ENCODE assay signal across 40 cellular contexts in genomic region chr11:59879534-59879933, GRCh38. TPM values are rescaled to one million over a fixed set of nuclear protein-coding genes. Genes with fewer than 3 reads are reported as not detected.
"Had no signal": no experiment of that assay in that cellular context is flagged by ENCODE, and none has a peak within 500 bp of the region (broad histone marks: within the 10 kb centered on the region; RNA-seq: fewer than 3 reads in every experiment).

No MANE protein-coding gene starts in this region.

- H3K4me1 Mint-ChIP-seq: activated B cell treated with CpG ODN at 0.5 μM for 24 hours; activated CD4-positive, alpha-beta T cell treated with anti-CD3 and anti-CD28 coated beads, Interleukin-2, amount 10 ng/mL, durations not matched to agents 24 days and 14 days; activated naive CD8-positive, alpha-beta T cell treated with anti-CD3 and anti-CD28 coated beads for 36 hours; activated T-helper 17 cell treated with anti-CD3 and anti-CD28 coated beads, Interleukin-2, amount 50 U/mL, for 72 hours; central memory CD8-positive, alpha-beta T cell had no signal

- H3K27ac ChIP-seq: adrenal gland, body of pancreas, brain microvascular endothelial cell, cardiac muscle cell, VCaP had no signal

- H3K36me3 ChIP-seq: adrenal gland, brain microvascular endothelial cell, cardiac muscle cell had no signal

- H3K27me3 ChIP-seq: adrenal gland, body of pancreas, brain microvascular endothelial cell, cardiac muscle cell had no signal

- H3K9me3 Mint-ChIP-seq: activated B cell treated with CpG ODN at 0.5 μM for 24 hours; activated CD4-positive, alpha-beta memory T cell treated with anti-CD3 and anti-CD28 coated beads for 36 hours; activated CD4-positive, alpha-beta T cell treated with anti-CD3 and anti-CD28 coated beads, Interleukin-2, amount 10 ng/mL, durations not matched to agents 24 days and 14 days; activated CD8-positive, alpha-beta T cell treated with anti-CD3 and anti-CD28 coated beads for 36 hours; activated naive CD4-positive, alpha-beta T cell treated with anti-CD3 and anti-CD28 coated beads for 36 hours; activated naive CD4-positive, alpha-beta T cell treated with anti-CD3 and anti-CD28 coated beads, Interleukin-2, amount 50 U/mL, for 72 hours; activated naive CD8-positive, alpha-beta T cell treated with anti-CD3 and anti-CD28 coated beads for 36 hours; activated T-cell treated with anti-CD3 and anti-CD28 coated beads, Interleukin-2, amount 50 U/mL, for 4 hours; activated T-cell treated with anti-CD3 and anti-CD28 coated beads, Interleukin-2, amount 50 U/mL, for 72 hours; activated T-helper 1 cell treated with anti-CD3 and anti-CD28 coated beads, Interleukin-12 subunit alpha, Interleukin-12 subunit beta, Interleukin-2, Interleukin-4 antibody, amounts not matched to agents 30 ng/mL and 10 ng/mL and 1 ng/mL, durations not matched to agents 14 hours and 24 hours and 36 hours; activated T-helper 17 cell treated with anti-CD3 and anti-CD28 coated beads, Interleukin-2, amount 50 U/mL, for 72 hours; central memory CD8-positive, alpha-beta T cell; T-helper 1 cell treated with Interleukin-12 subunit alpha and Interleukin-12 subunit beta and Interleukin-4 antibody, amounts not matched to agents 30 μg/mL and 1 μg/mL, for 36 hours; T-helper 2 cell treated with Interferon-gamma antibody and Interleukin-4, amounts not matched to agents 5 μg/mL and 100 μg/mL, for 36 hours had no signal

- H3K9me3 ChIP-seq: adrenal gland, body of pancreas had no signal

- H3K4me3 Mint-ChIP-seq: activated B cell treated with CpG ODN at 0.5 μM for 24 hours; activated CD4-positive, alpha-beta memory T cell treated with anti-CD3 and anti-CD28 coated beads for 36 hours; activated CD4-positive, alpha-beta T cell treated with anti-CD3 and anti-CD28 coated beads, Interleukin-2, amount 10 ng/mL, durations not matched to agents 24 days and 14 days; activated CD8-positive, alpha-beta T cell treated with anti-CD3 and anti-CD28 coated beads for 36 hours; activated naive CD4-positive, alpha-beta T cell treated with anti-CD3 and anti-CD28 coated beads for 36 hours; activated naive CD8-positive, alpha-beta T cell treated with anti-CD3 and anti-CD28 coated beads for 36 hours; activated T-cell treated with anti-CD3 and anti-CD28 coated beads, Interleukin-2, amount 50 U/mL, for 4 hours; activated T-cell treated with anti-CD3 and anti-CD28 coated beads, Interleukin-2, amount 50 U/mL, for 72 hours; activated T-helper 1 cell treated with anti-CD3 and anti-CD28 coated beads, Interleukin-12 subunit alpha, Interleukin-12 subunit beta, Interleukin-2, Interleukin-4 antibody, amounts not matched to agents 30 ng/mL and 10 ng/mL and 1 ng/mL, durations not matched to agents 14 hours and 24 hours and 36 hours; activated T-helper 17 cell treated with anti-CD3 and anti-CD28 coated beads, Interleukin-2, amount 50 U/mL, for 72 hours; central memory CD8-positive, alpha-beta T cell; T-helper 1 cell treated with Interleukin-12 subunit alpha and Interleukin-12 subunit beta and Interleukin-4 antibody, amounts not matched to agents 30 μg/mL and 1 μg/mL, for 36 hours; T-helper 2 cell treated with Interferon-gamma antibody and Interleukin-4, amounts not matched to agents 5 μg/mL and 100 μg/mL, for 36 hours had no signal

- H3K4me1 ChIP-seq: adrenal gland had no signal

- H3K27ac Mint-ChIP-seq: activated B cell treated with CpG ODN at 0.5 μM for 24 hours; activated CD4-positive, alpha-beta memory T cell treated with anti-CD3 and anti-CD28 coated beads for 36 hours; activated CD4-positive, alpha-beta T cell treated with anti-CD3 and anti-CD28 coated beads, Interleukin-2, amount 10 ng/mL, durations not matched to agents 24 days and 14 days; activated CD8-positive, alpha-beta T cell treated with anti-CD3 and anti-CD28 coated beads for 36 hours; activated naive CD4-positive, alpha-beta T cell treated with anti-CD3 and anti-CD28 coated beads for 36 hours; activated naive CD4-positive, alpha-beta T cell treated with anti-CD3 and anti-CD28 coated beads, Interleukin-2, amount 50 U/mL, for 72 hours; activated naive CD8-positive, alpha-beta T cell treated with anti-CD3 and anti-CD28 coated beads for 36 hours; activated T-cell treated with anti-CD3 and anti-CD28 coated beads, Interleukin-2, amount 50 U/mL, for 72 hours; activated T-helper 1 cell treated with anti-CD3 and anti-CD28 coated beads, Interleukin-12 subunit alpha, Interleukin-12 subunit beta, Interleukin-2, Interleukin-4 antibody, amounts not matched to agents 30 ng/mL and 10 ng/mL and 1 ng/mL, durations not matched to agents 14 hours and 24 hours and 36 hours; activated T-helper 17 cell treated with anti-CD3 and anti-CD28 coated beads, Interleukin-2, amount 50 U/mL, for 72 hours; T-helper 1 cell treated with Interleukin-12 subunit alpha and Interleukin-12 subunit beta and Interleukin-4 antibody, amounts not matched to agents 30 μg/mL and 1 μg/mL, for 36 hours; T-helper 2 cell treated with Interferon-gamma antibody and Interleukin-4, amounts not matched to agents 5 μg/mL and 100 μg/mL, for 36 hours had no signal

- ATAC-seq: activated CD8-positive, alpha-beta T cell treated with anti-CD3 and anti-CD28 coated beads for 36 hours; activated naive CD4-positive, alpha-beta T cell treated with anti-CD3 and anti-CD28 coated beads, Interleukin-2, amount 50 U/mL, for 72 hours; activated T-cell treated with anti-CD3 and anti-CD28 coated beads, Interleukin-2, amount 50 U/mL, for 4 hours; activated T-cell treated with anti-CD3 and anti-CD28 coated beads, Interleukin-2, amount 50 U/mL, for 72 hours; activated T-helper 17 cell treated with anti-CD3 and anti-CD28 coated beads, Interleukin-2, amount 50 U/mL, for 72 hours; body of pancreas had no signal

- H3K4me3 ChIP-seq: adrenal gland, body of pancreas, cardiac muscle cell had no signal

- H3K36me3 Mint-ChIP-seq: activated CD4-positive, alpha-beta memory T cell treated with anti-CD3 and anti-CD28 coated beads for 36 hours; activated naive CD4-positive, alpha-beta T cell treated with anti-CD3 and anti-CD28 coated beads, Interleukin-2, amount 50 U/mL, for 72 hours; activated naive CD8-positive, alpha-beta T cell treated with anti-CD3 and anti-CD28 coated beads for 36 hours had no signal

- DNase-seq: activated B cell treated with CpG ODN at 0.5 μM for 24 hours; activated CD4-positive, alpha-beta memory T cell treated with anti-CD3 and anti-CD28 coated beads for 36 hours; activated CD4-positive, alpha-beta T cell treated with anti-CD3 and anti-CD28 coated beads for 4 hours; activated CD4-positive, alpha-beta T cell treated with anti-CD3 and anti-CD28 coated beads, Interleukin-2, amount 10 ng/mL, durations not matched to agents 24 days and 14 days; activated CD4-positive, alpha-beta T cell treated with anti-CD3 and anti-CD28 coated beads, Interleukin-2, amount 50 U/mL, for 1 hour; activated CD4-positive, alpha-beta T cell treated with anti-CD3 and anti-CD28 coated beads, Interleukin-2, amount 50 U/mL, for 4 hours; activated CD4-positive, CD25-positive, alpha-beta regulatory T cell treated with anti-CD3 and anti-CD28 coated beads, Interleukin-2, amount 50 U/mL, for 72 hours; activated CD8-positive, alpha-beta memory T cell treated with anti-CD3 and anti-CD28 coated beads, Interleukin-2, amount 50 U/mL, for 4 hours; activated CD8-positive, alpha-beta T cell treated with anti-CD3 and anti-CD28 coated beads for 36 hours; activated effector memory CD4-positive, alpha-beta T cell treated with anti-CD3 and anti-CD28 coated beads, Interleukin-2, amount 50 U/mL, for 16 hours; activated gamma-delta T cell treated with Interleukin-2 at 50 U/mL for 16 hours; activated naive CD4-positive, alpha-beta T cell; activated naive CD4-positive, alpha-beta T cell treated with anti-CD3 and anti-CD28 coated beads for 36 hours; activated naive CD4-positive, alpha-beta T cell treated with anti-CD3 and anti-CD28 coated beads, Interleukin-2, amount 50 U/mL, for 16 hours; activated naive CD8-positive, alpha-beta T cell treated with anti-CD3 and anti-CD28 coated beads for 36 hours; activated T-cell treated with anti-CD3 and anti-CD28 coated beads for 4 hours; activated T-cell treated with anti-CD3 and anti-CD28 coated beads, Interleukin-2, amount 50 U/mL, for 1 hour; activated T-cell treated with anti-CD3 and anti-CD28 coated beads, Interleukin-2, amount 50 U/mL, for 4 hours; activated T-cell treated with anti-CD3 and anti-CD28 coated beads, Interleukin-2, amount 50 U/mL, for 72 hours; adrenal gland; amniotic stem cell; aorta; body of pancreas; brain microvascular endothelial cell; cerebellar nuclear complex; T-helper 1 cell; T-helper 2 cell; T-helper 9 cell had no signal

RNA-seq across cellular contexts. Expression of gene OOSP3, which starts 1.0 kb away (rescaled TPM):
- total RNA-seq: activated CD4-positive, alpha-beta memory T cell treated with anti-CD3 and anti-CD28 coated beads for 36 hours; activated CD4-positive, alpha-beta T cell treated with anti-CD3 and anti-CD28 coated beads, Interleukin-2, amount 10 ng/mL, durations not matched to agents 24 days and 14 days; activated CD8-positive, alpha-beta memory T cell treated with anti-CD3 and anti-CD28 coated beads for 36 hours; activated CD8-positive, alpha-beta T cell treated with anti-CD3 and anti-CD28 coated beads for 36 hours; activated naive CD4-positive, alpha-beta T cell treated with anti-CD3 and anti-CD28 coated beads for 36 hours; activated naive CD4-positive, alpha-beta T cell treated with anti-CD3 and anti-CD28 coated beads, Interleukin-2, amount 50 U/mL, for 72 hours; activated naive CD8-positive, alpha-beta T cell treated with anti-CD3 and anti-CD28 coated beads for 36 hours; activated T-cell treated with anti-CD3 and anti-CD28 coated beads, Interleukin-2, amount 50 U/mL, for 4 hours; activated T-cell treated with anti-CD3 and anti-CD28 coated beads, Interleukin-2, amount 50 U/mL, for 72 hours; activated T-helper 1 cell treated with anti-CD3 and anti-CD28 coated beads, Interleukin-12 subunit alpha, Interleukin-12 subunit beta, Interleukin-2, Interleukin-4 antibody, amounts not matched to agents 30 ng/mL and 10 ng/mL and 1 ng/mL, durations not matched to agents 14 hours and 24 hours and 36 hours; activated T-helper 17 cell treated with anti-CD3 and anti-CD28 coated beads, Interleukin-2, amount 50 U/mL, for 72 hours; adrenal gland; aorta; astrocyte; body of pancreas; bronchial epithelial cell; cardiac muscle cell; chondrocyte had no signal
- polyA plus RNA-seq: adrenal gland, aorta, cardiac muscle cell had no signal

RNA-seq across cellular contexts. Expression of gene TCN1, which starts 13.2 kb away (rescaled TPM):
- total RNA-seq: activated B cell treated with CpG ODN at 0.5 μM for 24 hours; activated CD4-positive, alpha-beta memory T cell treated with anti-CD3 and anti-CD28 coated beads for 36 hours; activated CD4-positive, alpha-beta T cell treated with anti-CD3 and anti-CD28 coated beads, Interleukin-2, amount 10 ng/mL, durations not matched to agents 24 days and 14 days; activated CD8-positive, alpha-beta memory T cell treated with anti-CD3 and anti-CD28 coated beads for 36 hours; activated CD8-positive, alpha-beta T cell treated with anti-CD3 and anti-CD28 coated beads for 36 hours; activated naive CD4-positive, alpha-beta T cell treated with anti-CD3 and anti-CD28 coated beads for 36 hours; activated naive CD4-positive, alpha-beta T cell treated with anti-CD3 and anti-CD28 coated beads, Interleukin-2, amount 50 U/mL, for 72 hours; activated naive CD8-positive, alpha-beta T cell treated with anti-CD3 and anti-CD28 coated beads for 36 hours; activated T-cell treated with anti-CD3 and anti-CD28 coated beads, Interleukin-2, amount 50 U/mL, for 4 hours; activated T-cell treated with anti-CD3 and anti-CD28 coated beads, Interleukin-2, amount 50 U/mL, for 72 hours; activated T-helper 1 cell treated with anti-CD3 and anti-CD28 coated beads, Interleukin-12 subunit alpha, Interleukin-12 subunit beta, Interleukin-2, Interleukin-4 antibody, amounts not matched to agents 30 ng/mL and 10 ng/mL and 1 ng/mL, durations not matched to agents 14 hours and 24 hours and 36 hours; activated T-helper 17 cell treated with anti-CD3 and anti-CD28 coated beads, Interleukin-2, amount 50 U/mL, for 72 hours; aorta; cardiac muscle cell; chondrocyte had no signal
- polyA plus RNA-seq: adrenal gland, aorta, cardiac muscle cell had no signal

RNA-seq across cellular contexts. Expression of gene CBLIF, which starts 34.2 kb away (rescaled TPM):
- total RNA-seq: activated B cell treated with CpG ODN at 0.5 μM for 24 hours; activated CD4-positive, alpha-beta memory T cell treated with anti-CD3 and anti-CD28 coated beads for 36 hours; activated CD4-positive, alpha-beta T cell treated with anti-CD3 and anti-CD28 coated beads, Interleukin-2, amount 10 ng/mL, durations not matched to agents 24 days and 14 days; activated CD8-positive, alpha-beta memory T cell treated with anti-CD3 and anti-CD28 coated beads for 36 hours; activated CD8-positive, alpha-beta T cell treated with anti-CD3 and anti-CD28 coated beads for 36 hours; activated naive CD4-positive, alpha-beta T cell treated with anti-CD3 and anti-CD28 coated beads for 36 hours; activated naive CD4-positive, alpha-beta T cell treated with anti-CD3 and anti-CD28 coated beads, Interleukin-2, amount 50 U/mL, for 72 hours; activated naive CD8-positive, alpha-beta T cell treated with anti-CD3 and anti-CD28 coated beads for 36 hours; activated T-cell treated with anti-CD3 and anti-CD28 coated beads, Interleukin-2, amount 50 U/mL, for 4 hours; activated T-cell treated with anti-CD3 and anti-CD28 coated beads, Interleukin-2, amount 50 U/mL, for 72 hours; activated T-helper 1 cell treated with anti-CD3 and anti-CD28 coated beads, Interleukin-12 subunit alpha, Interleukin-12 subunit beta, Interleukin-2, Interleukin-4 antibody, amounts not matched to agents 30 ng/mL and 10 ng/mL and 1 ng/mL, durations not matched to agents 14 hours and 24 hours and 36 hours; activated T-helper 17 cell treated with anti-CD3 and anti-CD28 coated beads, Interleukin-2, amount 50 U/mL, for 72 hours; adrenal gland; aorta; astrocyte; body of pancreas; bronchial epithelial cell; chondrocyte had no signal
- polyA plus RNA-seq: adrenal gland, cardiac muscle cell had no signal

RNA-seq across cellular contexts. Expression of gene OOSP1, which starts 58.7 kb away (rescaled TPM):
- total RNA-seq: activated B cell treated with CpG ODN at 0.5 μM for 24 hours; activated CD4-positive, alpha-beta memory T cell treated with anti-CD3 and anti-CD28 coated beads for 36 hours; activated CD4-positive, alpha-beta T cell treated with anti-CD3 and anti-CD28 coated beads, Interleukin-2, amount 10 ng/mL, durations not matched to agents 24 days and 14 days; activated CD8-positive, alpha-beta memory T cell treated with anti-CD3 and anti-CD28 coated beads for 36 hours; activated CD8-positive, alpha-beta T cell treated with anti-CD3 and anti-CD28 coated beads for 36 hours; activated naive CD4-positive, alpha-beta T cell treated with anti-CD3 and anti-CD28 coated beads for 36 hours; activated naive CD4-positive, alpha-beta T cell treated with anti-CD3 and anti-CD28 coated beads, Interleukin-2, amount 50 U/mL, for 72 hours; activated naive CD8-positive, alpha-beta T cell treated with anti-CD3 and anti-CD28 coated beads for 36 hours; activated T-cell treated with anti-CD3 and anti-CD28 coated beads, Interleukin-2, amount 50 U/mL, for 4 hours; activated T-cell treated with anti-CD3 and anti-CD28 coated beads, Interleukin-2, amount 50 U/mL, for 72 hours; activated T-helper 1 cell treated with anti-CD3 and anti-CD28 coated beads, Interleukin-12 subunit alpha, Interleukin-12 subunit beta, Interleukin-2, Interleukin-4 antibody, amounts not matched to agents 30 ng/mL and 10 ng/mL and 1 ng/mL, durations not matched to agents 14 hours and 24 hours and 36 hours; activated T-helper 17 cell treated with anti-CD3 and anti-CD28 coated beads, Interleukin-2, amount 50 U/mL, for 72 hours; adrenal gland; aorta; astrocyte; body of pancreas; bronchial epithelial cell; chondrocyte had no signal
- polyA plus RNA-seq: adrenal gland, aorta had no signal
